In the genomic region with DNA sequence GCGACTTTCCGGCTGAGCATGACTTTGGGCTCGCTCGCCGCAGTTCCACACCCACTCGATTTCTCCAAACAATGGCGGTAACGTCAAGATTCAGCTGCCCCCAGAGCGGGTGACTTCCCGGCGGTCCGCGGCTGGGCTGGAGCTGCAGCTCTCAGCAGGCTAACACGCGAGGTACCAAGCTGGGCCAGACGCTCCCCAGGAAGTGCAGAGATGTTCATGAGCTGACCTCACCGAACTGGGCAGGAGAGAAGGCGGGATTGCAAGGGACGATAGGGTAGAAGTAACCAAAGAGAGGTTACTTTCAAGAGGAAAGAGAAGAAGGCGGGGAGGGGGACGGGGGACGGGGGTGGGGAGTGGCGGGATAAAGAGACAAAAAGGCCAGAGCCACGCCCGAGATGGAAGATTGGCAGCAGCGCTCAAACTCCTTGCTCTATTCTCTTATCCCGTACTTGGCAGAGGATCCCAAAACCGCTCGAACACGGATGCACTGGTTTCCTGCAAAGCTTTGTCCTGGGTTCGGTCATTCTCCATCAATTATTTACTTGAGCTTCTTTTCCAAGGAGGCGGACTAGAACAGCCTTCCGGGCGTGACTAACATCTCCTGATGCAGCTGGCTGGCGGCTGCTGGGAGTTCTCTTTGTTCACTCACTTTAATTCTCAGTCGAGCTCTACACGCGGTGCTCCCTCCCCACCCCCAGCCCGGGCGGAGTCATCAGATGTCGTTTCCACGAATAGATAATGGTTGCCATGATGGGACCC, we compare ENCODE assay signal across 9 cellular contexts.
DNase-seq lines count a peak whose midpoint lies in the region; ATAC-seq, FAIRE-seq and TF ChIP-seq lines count a peak whose summit lies in the region.
"Had no signal": no experiment of that assay in that cellular context is flagged by ENCODE, and none has a peak within 500 bp of the region (broad histone marks: within the 10 kb centered on the region; RNA-seq: fewer than 3 reads in every experiment).

TSS of gene MTCL3 (minus strand) at position 626 of the 759 bp plus-strand sequence.

- peaks cover 25% of the 10 kb centered on the region for H3K27me3 Mint-ChIP-seq in activated T-helper 1 cell treated with anti-CD3 and anti-CD28 coated beads, Interleukin-12 subunit alpha, Interleukin-12 subunit beta, Interleukin-2, Interleukin-4 antibody, amounts not matched to agents 30 ng/mL and 10 ng/mL and 1 ng/mL, durations not matched to agents 14 hours and 24 hours and 36 hours (ENCODE audit: insufficient read depth)

- H3K4me1 Mint-ChIP-seq in activated T-helper 1 cell treated with anti-CD3 and anti-CD28 coated beads, Interleukin-12 subunit alpha, Interleukin-12 subunit beta, Interleukin-2, Interleukin-4 antibody, amounts not matched to agents 30 ng/mL and 10 ng/mL and 1 ng/mL, durations not matched to agents 14 hours and 24 hours and 36 hours (ENCODE audit: low read depth): peaks cover 42% of the 10 kb centered on the region

- DNase-seq in EL (peak; percentile 60), NCI-H345 treated with DMSO at 0.1 percent for 48 hours (lab: John Stamatoyannopoulos, UW; ENCODE audit: unreplicated experiment) (peak; percentile 88), hypothalamus (lab: John Stamatoyannopoulos, UW) (peak in 45 of 51 donors; percentile 1 to 80 (median 28)), SIG-M5 treated with dmso at 0.1 percent for 504 hours (lab: John Stamatoyannopoulos, UW; ENCODE audit: unreplicated experiment) (no peak), GM12892 (ENCODE audit: insufficient read length) (no peak)
- peak; percentile 36 for DNase-seq in activated T-helper 1 cell treated with anti-CD3 and anti-CD28 coated beads, Interleukin-12 subunit alpha, Interleukin-12 subunit beta, Interleukin-2, Interleukin-4 antibody, amounts not matched to agents 30 ng/mL and 10 ng/mL and 1 ng/mL, durations not matched to agents 14 hours and 24 hours and 36 hours (ENCODE audit: low spot score)
- peak; percentile 61 to 65 for DNase-seq in stimulated activated CD4-positive, alpha-beta T cell treated with anti-CD3 and anti-CD28 coated beads, Interleukin-2, amount 100 ng/mL, for 24 hours

- no peak for ATAC-seq in GM18868 (IDR thresholded peaks at IDR 0.05; ENCODE audit: unreplicated experiment)
- ATAC-seq: left lung had no signal

- no peaks in the 10 kb centered on the region for H3K9me3 Mint-ChIP-seq in activated T-helper 1 cell treated with anti-CD3 and anti-CD28 coated beads, Interleukin-12 subunit alpha, Interleukin-12 subunit beta, Interleukin-2, Interleukin-4 antibody, amounts not matched to agents 30 ng/mL and 10 ng/mL and 1 ng/mL, durations not matched to agents 14 hours and 24 hours and 36 hours

- TF ChIP-seq POLR2A in GM12892 (IDR thresholded peaks at IDR 0.05; ENCODE audit: low read depth, low read length): no peak

- peak within 1 kb of the TSS; percentile 82 for H3K27ac Mint-ChIP-seq in activated T-helper 1 cell treated with anti-CD3 and anti-CD28 coated beads, Interleukin-12 subunit alpha, Interleukin-12 subunit beta, Interleukin-2, Interleukin-4 antibody, amounts not matched to agents 30 ng/mL and 10 ng/mL and 1 ng/mL, durations not matched to agents 14 hours and 24 hours and 36 hours

- intact Hi-C loops in activated T-helper 1 cell treated with anti-CD3 and anti-CD28 coated beads, Interleukin-12 subunit alpha, Interleukin-12 subunit beta, Interleukin-2, Interleukin-4 antibody, amounts not matched to agents 30 ng/mL and 10 ng/mL and 1 ng/mL, durations not matched to agents 14 hours and 24 hours and 36 hours (cut with micrococcal nuclease): loop anchor here (2.0 to 10.0 kb wide), 3 partner anchors 52 to 1724 kb away; partner anchors contain the start of gene NCOA7

- FAIRE-seq in GM12892 (lab: Jason Lieb, UNC): no peak

- H3K4me3 Mint-ChIP-seq in activated T-helper 1 cell treated with anti-CD3 and anti-CD28 coated beads, Interleukin-12 subunit alpha, Interleukin-12 subunit beta, Interleukin-2, Interleukin-4 antibody, amounts not matched to agents 30 ng/mL and 10 ng/mL and 1 ng/mL, durations not matched to agents 14 hours and 24 hours and 36 hours: peak within 1 kb of the TSS; percentile 84

- H3K36me3 Mint-ChIP-seq in activated T-helper 1 cell treated with anti-CD3 and anti-CD28 coated beads, Interleukin-12 subunit alpha, Interleukin-12 subunit beta, Interleukin-2, Interleukin-4 antibody, amounts not matched to agents 30 ng/mL and 10 ng/mL and 1 ng/mL, durations not matched to agents 14 hours and 24 hours and 36 hours (ENCODE audit: low read depth): peaks cover 10% of the 10 kb centered on the region

Comparison
In these comparisons a context has a peak if more than half of its experiments do, and no peak if none do; other contexts are left out.
1. DNase-seq: peak in EL (single experiment), NCI-H345 treated with DMSO at 0.1 percent for 48 hours (single experiment), activated T-helper 1 cell treated with anti-CD3 and anti-CD28 coated beads, Interleukin-12 subunit alpha, Interleukin-12 subunit beta, Interleukin-2, Interleukin-4 antibody, amounts not matched to agents 30 ng/mL and 10 ng/mL and 1 ng/mL, durations not matched to agents 14 hours and 24 hours and 36 hours (single experiment), hypothalamus (45 of 51) and stimulated activated CD4-positive, alpha-beta T cell treated with anti-CD3 and anti-CD28 coated beads, Interleukin-2, amount 100 ng/mL, for 24 hours (2 of 2); none in SIG-M5 treated with dmso at 0.1 percent for 504 hours (single experiment) and GM12892 (single experiment).